Comparison of ENCODE assay signal across 27 cellular contexts in genomic region chr15:59218710-59219109, GRCh38. TPM values are rescaled to one million over a fixed set of nuclear protein-coding genes. Genes with fewer than 3 reads are reported as not detected.
"Had no signal": no experiment of that assay in that cellular context is flagged by ENCODE, and none has a peak within 500 bp of the region (broad histone marks: within the 10 kb centered on the region; RNA-seq: fewer than 3 reads in every experiment).

No MANE protein-coding gene starts in this region.

- H3K4me3 Mint-ChIP-seq: naive thymus-derived CD4-positive, alpha-beta T cell; nephron progenitor cell had no signal

- H3K4me1 ChIP-seq: colonic mucosa, gastrocnemius medialis had no signal

- H3K9me3 Mint-ChIP-seq: naive thymus-derived CD4-positive, alpha-beta T cell; nephron progenitor cell had no signal

- H3K9me3 ChIP-seq: colonic mucosa, gastrocnemius medialis, heart right ventricle, neutrophil, upper lobe of right lung, vagina had no signal

- DNase-seq: colonic mucosa; effector CD8-positive, alpha-beta T cell; gastrocnemius medialis; heart right ventricle; hypothalamus; kidney glomerular epithelial cell; naive thymus-derived CD4-positive, alpha-beta T cell; nephron progenitor cell; posterior cingulate gyrus; stimulated activated CD4-positive, alpha-beta T cell treated with anti-CD3 and anti-CD28 coated beads, Interleukin-2, amount 100 ng/mL, for 24 hours; stimulated activated naive CD4-positive, alpha-beta T cell treated with Interleukin-2 at 50 U/mL for 16 hours; upper lobe of right lung had no signal

- ATAC-seq: esophagus mucosa; gastrocnemius medialis; heart right ventricle; naive thymus-derived CD4-positive, alpha-beta T cell; sciatic nerve; upper lobe of right lung had no signal

- FAIRE-seq: islet of Langerhans had no signal

- H3K4me3 ChIP-seq: colonic mucosa, gastrocnemius medialis, heart right ventricle, skin epidermis, upper lobe of right lung, vagina had no signal

- H3K27ac ChIP-seq: colonic mucosa, heart right ventricle, neutrophil, upper lobe of right lung, vagina had no signal

- H3K27ac Mint-ChIP-seq: naive thymus-derived CD4-positive, alpha-beta T cell; nephron progenitor cell had no signal

- H3K4me1 Mint-ChIP-seq: nephron progenitor cell had no signal

- H3K27me3 ChIP-seq: colonic mucosa, gastrocnemius medialis, heart right ventricle, neutrophil, upper lobe of right lung, vagina had no signal

- H3K36me3 ChIP-seq: neutrophil had no signal

RNA-seq across cellular contexts. Expression of gene LDHAL6B, which starts 12.1 kb away (rescaled TPM):
- total RNA-seq: colonic mucosa; dermis microvascular lymphatic vessel endothelial cell; esophagus mucosa; fibroblast of villous mesenchyme; gastrocnemius medialis; heart right ventricle; liver; lung microvascular endothelial cell; mesenteric fat pad; mononuclear cell; naive thymus-derived CD4-positive, alpha-beta T cell; osteoblast; pulmonary artery endothelial cell; sciatic nerve; upper lobe of right lung; vagina had no signal
- polyA plus RNA-seq: heart right ventricle; liver; naive thymus-derived CD4-positive, alpha-beta T cell; thymus had no signal
